ENCODE assay signal across 7 cellular contexts in the genomic region with DNA sequence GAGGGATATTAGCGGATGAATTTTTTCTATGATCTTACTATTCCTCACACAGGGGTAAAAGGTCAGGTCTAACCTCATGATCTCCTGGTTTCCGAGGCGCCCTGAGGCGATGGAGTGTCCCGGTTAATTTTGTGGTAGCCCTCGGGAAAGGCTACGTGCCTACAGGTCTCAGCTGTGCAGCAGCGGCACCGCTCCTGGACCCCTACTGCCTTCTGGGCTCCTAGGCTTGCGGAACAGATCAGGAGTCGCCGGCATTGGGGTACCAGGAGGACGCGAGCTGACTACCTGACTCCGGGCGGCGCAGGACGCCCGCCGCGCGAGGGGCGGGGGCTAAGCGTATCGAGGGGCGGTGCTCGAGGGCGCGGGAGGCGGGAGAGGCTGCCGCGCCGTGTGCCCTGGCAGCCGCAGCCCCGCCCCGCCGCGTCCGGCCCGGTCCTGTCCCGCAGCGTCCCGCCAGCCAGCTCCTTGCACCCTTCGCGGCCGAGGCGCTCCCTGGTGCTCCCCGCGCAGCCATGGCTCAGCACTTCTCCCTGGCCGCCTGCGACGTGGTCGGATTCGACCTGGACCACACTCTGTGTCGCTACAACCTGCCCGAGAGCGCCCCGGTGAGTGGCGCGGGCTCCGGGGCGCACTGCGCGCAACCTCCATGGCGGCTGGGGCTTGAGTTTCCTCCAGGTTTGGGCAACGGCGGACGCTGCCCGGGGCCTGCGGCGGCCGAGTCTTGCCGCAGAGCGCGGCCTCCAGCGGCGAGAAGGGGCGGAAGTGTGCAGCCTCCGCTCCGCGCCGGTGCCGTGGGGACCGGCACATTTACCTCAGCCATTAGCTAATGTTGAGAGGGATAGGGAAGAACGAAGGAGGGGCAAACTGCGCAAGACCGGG.
DNase-seq lines count a peak whose midpoint lies in the region; ATAC-seq and TF ChIP-seq lines count a peak whose summit lies in the region.

A gene (plus strand): TSS at position 435 of the 879 bp plus-strand sequence. CDS start 78 bp downstream, at position 513.

- DNase-seq in NCI-H1417 treated with DMSO at 0.1 percent for 48 hours (lab: John Stamatoyannopoulos, UW), result peak; percentile 63
- DNase-seq in T-helper 2 cell, result peak; percentile 66 to 93 (median 77)
- peak; percentile 75 for DNase-seq in hepatic stellate cell (ENCODE audit: low spot score)
- DNase-seq in retina, result peak; percentile 93

- peak; percentile 94 for TF ChIP-seq POLR2A in GM15510 (IDR thresholded peaks at IDR 0.05; ENCODE audit: borderline replicate concordance, extremely low read depth, insufficient read length)

- peak within 1 kb of the TSS; percentile 96 for H3K27ac ChIP-seq in angular gyrus (ENCODE audit: low read depth, low read length)

- peak; percentile 90 for ATAC-seq in HG02798 (IDR thresholded peaks at IDR 0.05; ENCODE audit: poor library complexity, unreplicated experiment)

Comparison
In these comparisons a context has a peak if more than half of its experiments do, and no peak if none do; other contexts are left out.
1. Peak in every context shown above with its lines: DNase-seq, ATAC-seq and H3K27ac ChIP-seq.